2 cellular contexts compared by ENCODE assay signal in genomic region chr13:110538632-110539031, GRCh38.
TF ChIP-seq lines count a peak whose summit lies in the region.

No MANE protein-coding gene starts in this region.

TF ChIP-seq in liver, 16 proteins besides CTCF, POLR2A, EP300 and RAD21 (continued from another document):
- TF ChIP-seq, protein P1, sequence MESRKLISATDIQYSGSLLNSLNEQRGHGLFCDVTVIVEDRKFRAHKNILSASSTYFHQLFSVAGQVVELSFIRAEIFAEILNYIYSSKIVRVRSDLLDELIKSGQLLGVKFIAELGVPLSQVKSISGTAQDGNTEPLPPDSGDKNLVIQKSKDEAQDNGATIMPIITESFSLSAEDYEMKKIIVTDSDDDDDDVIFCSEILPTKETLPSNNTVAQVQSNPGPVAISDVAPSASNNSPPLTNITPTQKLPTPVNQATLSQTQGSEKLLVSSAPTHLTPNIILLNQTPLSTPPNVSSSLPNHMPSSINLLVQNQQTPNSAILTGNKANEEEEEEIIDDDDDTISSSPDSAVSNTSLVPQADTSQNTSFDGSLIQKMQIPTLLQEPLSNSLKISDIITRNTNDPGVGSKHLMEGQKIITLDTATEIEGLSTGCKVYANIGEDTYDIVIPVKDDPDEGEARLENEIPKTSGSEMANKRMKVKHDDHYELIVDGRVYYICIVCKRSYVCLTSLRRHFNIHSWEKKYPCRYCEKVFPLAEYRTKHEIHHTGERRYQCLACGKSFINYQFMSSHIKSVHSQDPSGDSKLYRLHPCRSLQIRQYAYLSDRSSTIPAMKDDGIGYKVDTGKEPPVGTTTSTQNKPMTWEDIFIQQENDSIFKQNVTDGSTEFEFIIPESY (IDR thresholded peaks at IDR 0.05), result no peak
- TF ChIP-seq NR2F2 (IDR thresholded peaks at IDR 0.05) (peak; percentile 34), YY1 (IDR thresholded peaks at IDR 0.05) (peak; percentile 38), HNF4G (IDR thresholded peaks at IDR 0.05) (no peak), HNF4A (conservative IDR thresholded peaks at IDR 0.05) (no peak)

TF ChIP-seq in HepG2, 621 proteins besides CTCF, POLR2A, EP300 and RAD21 (continued from another document):
- TF ChIP-seq MEIS1 (CRISPR knock-in tag; IDR thresholded peaks at IDR 0.05; ENCODE audit: borderline replicate concordance), result no peak
- TF ChIP-seq BORCS8-MEF2B (CRISPR knock-in tag; IDR thresholded peaks at IDR 0.05), result no peak
